7 cellular contexts compared by ENCODE assay signal in the genomic region with DNA sequence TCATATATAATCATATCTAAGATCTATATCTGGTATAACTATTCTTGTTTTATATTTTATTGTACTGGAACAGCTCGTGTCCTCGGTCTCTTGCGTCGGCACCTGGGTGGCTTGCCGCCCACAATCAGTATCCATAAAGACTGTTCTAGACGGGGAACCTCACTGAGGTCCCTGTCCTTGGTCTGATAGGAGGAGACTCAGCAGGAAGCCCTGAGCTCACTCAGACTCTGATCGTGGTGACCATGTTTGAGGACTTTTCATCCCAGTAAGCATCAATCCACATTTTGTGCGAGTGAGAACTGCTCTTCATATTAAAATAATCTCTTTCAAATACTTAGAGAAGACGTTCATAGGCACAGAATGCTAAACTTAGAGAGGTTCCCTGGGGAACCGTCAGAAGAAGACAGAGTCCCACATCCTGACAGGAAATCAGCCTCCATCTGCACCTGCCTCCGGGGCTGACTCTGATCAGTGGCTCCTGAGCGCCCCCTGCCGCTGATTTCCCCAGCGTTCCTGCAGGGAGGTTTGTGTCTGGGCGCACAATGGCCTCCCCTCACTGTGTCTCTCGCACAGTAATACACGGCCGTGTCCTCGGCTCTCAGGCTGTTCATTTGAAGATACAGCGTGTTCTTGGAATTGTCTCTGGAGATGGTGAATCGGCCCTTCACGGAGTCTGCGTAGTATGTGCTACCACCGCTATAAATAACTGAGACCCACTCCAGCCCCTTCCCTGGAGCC.
DNase-seq lines count a peak whose midpoint lies in the region; TF ChIP-seq lines count a peak whose summit lies in the region.
"Not testable (repeated sequence)": the region's sequence is repeated elsewhere in the genome, so short reads cannot be mapped to it uniquely, and the experiment has no call there.

No MANE protein-coding gene starts in this region.

- H3K4me3 ChIP-seq in GM12865 (ENCODE audit: low read depth, low read length): not testable (repeated sequence)

- TF ChIP-seq CTCF in GM12865 (IDR thresholded peaks at IDR 0.05; ENCODE audit: insufficient read depth, low read depth, low read length, missing control alignments): not testable (repeated sequence)

- H3K27me3 Mint-ChIP-seq in activated naive CD4-positive, alpha-beta T cell treated with anti-CD3 and anti-CD28 coated beads, Interleukin-2, amount 10 ng/mL, durations not matched to agents 7 days and 5 days: peaks cover 19% of the 10 kb centered on the region

- H3K36me3 Mint-ChIP-seq in activated naive CD4-positive, alpha-beta T cell treated with anti-CD3 and anti-CD28 coated beads, Interleukin-2, amount 10 ng/mL, durations not matched to agents 7 days and 5 days: not testable (repeated sequence)

- not testable (repeated sequence) for H3K9me3 Mint-ChIP-seq in activated naive CD4-positive, alpha-beta T cell treated with anti-CD3 and anti-CD28 coated beads, Interleukin-2, amount 10 ng/mL, durations not matched to agents 7 days and 5 days

- not testable (repeated sequence) for H3K4me3 Mint-ChIP-seq in activated naive CD4-positive, alpha-beta T cell treated with anti-CD3 and anti-CD28 coated beads, Interleukin-2, amount 10 ng/mL, durations not matched to agents 7 days and 5 days

- CTCF ChIA-PET in activated naive CD4-positive, alpha-beta T cell treated with anti-CD3 and anti-CD28 coated beads, Interleukin-2, amount 10 ng/mL, durations not matched to agents 7 days and 5 days (lab: Charles Lee): interaction anchor here (0.8 to 1.7 kb wide), 8 partner anchors 12 to 52 kb away, joined by 3 to 10 read pairs (median 5); no protein-coding TSS in a partner anchor

- not testable (repeated sequence) for H3K27ac Mint-ChIP-seq in activated naive CD4-positive, alpha-beta T cell treated with anti-CD3 and anti-CD28 coated beads, Interleukin-2, amount 10 ng/mL, durations not matched to agents 7 days and 5 days

- not testable (repeated sequence) for H3K4me1 Mint-ChIP-seq in activated naive CD4-positive, alpha-beta T cell treated with anti-CD3 and anti-CD28 coated beads, Interleukin-2, amount 10 ng/mL, durations not matched to agents 7 days and 5 days

- DNase-seq in GM12865 (ENCODE audit: low read depth) (peak; percentile 11), NCI-H146 (lab: John Stamatoyannopoulos, UW) (peak; percentile 19)
- peak; percentile 39 for DNase-seq in activated CD4-positive, CD25-positive, alpha-beta regulatory T cell treated with anti-CD3 and anti-CD28 coated beads, Interleukin-2, amount 50 U/mL, for 16 hours (ENCODE audit: low read depth, low spot score)
- peak; percentile 96 for DNase-seq in activated CD8-positive, alpha-beta memory T cell treated with anti-CD3 and anti-CD28 coated beads, Interleukin-2, amount 50 U/mL, for 48 hours
- DNase-seq in activated naive CD4-positive, alpha-beta T cell treated with anti-CD3 and anti-CD28 coated beads, Interleukin-2, amount 10 ng/mL, durations not matched to agents 7 days and 5 days: peak; percentile 40
- DNase-seq in stimulated activated CD4-positive, alpha-beta T cell treated with anti-CD3 and anti-CD28 coated beads, Interleukin-15, amount 100 ng/mL, for 24 hours: peak; percentile 92
- DNase-seq in stimulated activated CD8-positive, alpha-beta memory T cell treated with anti-CD3 and anti-CD28 coated beads, Interleukin-2, amount 100 ng/mL, for 48 hours (ENCODE audit: low read depth in 2 of 2): peak; percentile 39 to 84

Comparison
In these comparisons a context has a peak if more than half of its experiments do, and no peak if none do; other contexts are left out.
1. DNase-seq: peak in every context shown above with its lines; median percentile 96 in activated CD8-positive, alpha-beta memory T cell treated with anti-CD3 and anti-CD28 coated beads, Interleukin-2, amount 50 U/mL, for 48 hours; 92 in stimulated activated CD4-positive, alpha-beta T cell treated with anti-CD3 and anti-CD28 coated beads, Interleukin-15, amount 100 ng/mL, for 24 hours; 62 in stimulated activated CD8-positive, alpha-beta memory T cell treated with anti-CD3 and anti-CD28 coated beads, Interleukin-2, amount 100 ng/mL, for 48 hours; 40 in activated naive CD4-positive, alpha-beta T cell treated with anti-CD3 and anti-CD28 coated beads, Interleukin-2, amount 10 ng/mL, durations not matched to agents 7 days and 5 days; 39 in activated CD4-positive, CD25-positive, alpha-beta regulatory T cell treated with anti-CD3 and anti-CD28 coated beads, Interleukin-2, amount 50 U/mL, for 16 hours; 19 in NCI-H146; 11 in GM12865.